Comparison of ENCODE assay signal across 8 cellular contexts in the genomic region with DNA sequence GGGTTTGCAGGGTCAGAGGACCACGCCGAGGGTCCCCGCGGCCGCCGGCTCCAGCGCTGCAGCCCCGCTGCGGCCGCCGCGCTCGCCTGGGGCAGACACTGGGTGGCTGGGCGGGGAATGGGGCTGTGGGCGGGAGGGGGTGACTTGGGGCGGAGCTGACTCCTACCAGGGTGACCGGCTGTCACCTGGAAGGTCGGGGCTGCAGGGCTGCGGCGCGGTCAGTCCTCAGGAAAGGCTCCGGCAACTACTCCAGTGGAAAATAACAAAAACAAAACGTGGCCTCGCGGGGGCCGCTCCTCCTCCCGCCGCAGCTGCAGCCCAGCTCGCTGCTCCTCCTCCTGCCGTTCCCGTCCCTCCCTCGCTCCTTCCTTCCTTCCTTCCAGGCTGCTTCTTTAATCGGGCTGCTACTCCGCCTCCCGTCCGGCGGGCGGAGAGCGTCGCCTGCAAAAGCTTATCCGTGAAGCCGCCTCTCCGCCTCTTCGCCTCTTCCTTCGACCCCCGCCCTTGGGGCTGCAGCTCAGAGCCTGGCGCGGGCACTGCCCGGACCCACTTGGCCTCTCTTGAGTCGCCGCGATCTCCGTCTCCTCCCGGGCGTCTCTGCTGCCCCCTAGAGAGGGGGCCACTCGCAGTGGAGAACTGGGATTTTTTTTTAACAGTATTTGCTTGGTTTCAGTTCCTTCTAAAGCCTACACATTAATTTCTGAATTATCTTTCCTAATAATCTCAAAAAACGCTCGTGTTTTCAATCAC. TPM values are rescaled to one million over a fixed set of nuclear protein-coding genes. Genes with fewer than 3 reads are reported as not detected.
DNase-seq lines count a peak whose midpoint lies in the region; ATAC-seq and TF ChIP-seq lines count a peak whose summit lies in the region.

A gene with protein sequence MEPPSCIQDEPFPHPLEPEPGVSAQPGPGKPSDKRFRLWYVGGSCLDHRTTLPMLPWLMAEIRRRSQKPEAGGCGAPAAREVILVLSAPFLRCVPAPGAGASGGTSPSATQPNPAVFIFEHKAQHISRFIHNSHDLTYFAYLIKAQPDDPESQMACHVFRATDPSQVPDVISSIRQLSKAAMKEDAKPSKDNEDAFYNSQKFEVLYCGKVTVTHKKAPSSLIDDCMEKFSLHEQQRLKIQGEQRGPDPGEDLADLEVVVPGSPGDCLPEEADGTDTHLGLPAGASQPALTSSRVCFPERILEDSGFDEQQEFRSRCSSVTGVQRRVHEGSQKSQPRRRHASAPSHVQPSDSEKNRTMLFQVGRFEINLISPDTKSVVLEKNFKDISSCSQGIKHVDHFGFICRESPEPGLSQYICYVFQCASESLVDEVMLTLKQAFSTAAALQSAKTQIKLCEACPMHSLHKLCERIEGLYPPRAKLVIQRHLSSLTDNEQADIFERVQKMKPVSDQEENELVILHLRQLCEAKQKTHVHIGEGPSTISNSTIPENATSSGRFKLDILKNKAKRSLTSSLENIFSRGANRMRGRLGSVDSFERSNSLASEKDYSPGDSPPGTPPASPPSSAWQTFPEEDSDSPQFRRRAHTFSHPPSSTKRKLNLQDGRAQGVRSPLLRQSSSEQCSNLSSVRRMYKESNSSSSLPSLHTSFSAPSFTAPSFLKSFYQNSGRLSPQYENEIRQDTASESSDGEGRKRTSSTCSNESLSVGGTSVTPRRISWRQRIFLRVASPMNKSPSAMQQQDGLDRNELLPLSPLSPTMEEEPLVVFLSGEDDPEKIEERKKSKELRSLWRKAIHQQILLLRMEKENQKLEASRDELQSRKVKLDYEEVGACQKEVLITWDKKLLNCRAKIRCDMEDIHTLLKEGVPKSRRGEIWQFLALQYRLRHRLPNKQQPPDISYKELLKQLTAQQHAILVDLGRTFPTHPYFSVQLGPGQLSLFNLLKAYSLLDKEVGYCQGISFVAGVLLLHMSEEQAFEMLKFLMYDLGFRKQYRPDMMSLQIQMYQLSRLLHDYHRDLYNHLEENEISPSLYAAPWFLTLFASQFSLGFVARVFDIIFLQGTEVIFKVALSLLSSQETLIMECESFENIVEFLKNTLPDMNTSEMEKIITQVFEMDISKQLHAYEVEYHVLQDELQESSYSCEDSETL (N-terminal part only) (minus strand): TSS at position 100 of the 750 bp plus-strand sequence. CDS start 402 bp downstream, outside the sequence.

- TF ChIP-seq CTCF in HL-60 (IDR thresholded peaks at IDR 0.05; ENCODE audit: insufficient read depth, low read length) (peak; percentile 45), epithelial cell of esophagus (IDR thresholded peaks at IDR 0.05; ENCODE audit: insufficient read depth, low read depth, low read length, missing control alignments) (peak; percentile 79), mesothelial cell of epicardium (IDR thresholded peaks at IDR 0.05; ENCODE audit: unreplicated experiment) (peak; percentile 46)

- H3K4me1 Mint-ChIP-seq in mesothelial cell of epicardium = peaks cover 33% of the 10 kb centered on the region
- H3K4me1 Mint-ChIP-seq in stimulated activated effector memory CD8-positive, alpha-beta T cell treated with anti-CD3 and anti-CD28 coated beads, Interleukin-12 subunit alpha, Interleukin-12 subunit beta, amount 100 ng/mL, for 72 hours = peaks cover 22% of the 10 kb centered on the region

- H3K27me3 Mint-ChIP-seq in mesothelial cell of epicardium (ENCODE audit: low read depth) = no peaks in the 10 kb centered on the region

- peak; percentile 51 for ATAC-seq in GM19468 (IDR thresholded peaks at IDR 0.05; ENCODE audit: extremely low read depth, unreplicated experiment)
- ATAC-seq in stimulated activated effector memory CD8-positive, alpha-beta T cell treated with anti-CD3 and anti-CD28 coated beads, Interleukin-12 subunit alpha, Interleukin-12 subunit beta, amount 100 ng/mL, for 72 hours = peak; percentile 84

- H3K4me3 Mint-ChIP-seq in mesothelial cell of epicardium = peak within 1 kb of the TSS; percentile 99
- H3K4me3 Mint-ChIP-seq in stimulated activated effector memory CD8-positive, alpha-beta T cell treated with anti-CD3 and anti-CD28 coated beads, Interleukin-12 subunit alpha, Interleukin-12 subunit beta, amount 100 ng/mL, for 72 hours = peak within 1 kb of the TSS; percentile 94

- H3K4me3 ChIP-seq in HL-60 (replicated peaks; ENCODE audit: insufficient read depth, low read length) = peak within 1 kb of the TSS; percentile 63
- peak within 1 kb of the TSS; percentile 69 for H3K4me3 ChIP-seq in epithelial cell of esophagus (ENCODE audit: low read length)

- no peaks in the 10 kb centered on the region for H3K36me3 Mint-ChIP-seq in mesothelial cell of epicardium
- no peaks in the 10 kb centered on the region for H3K36me3 Mint-ChIP-seq in stimulated activated effector memory CD8-positive, alpha-beta T cell treated with anti-CD3 and anti-CD28 coated beads, Interleukin-12 subunit alpha, Interleukin-12 subunit beta, amount 100 ng/mL, for 72 hours

- peak within 1 kb of the TSS; percentile 96 for H3K27ac Mint-ChIP-seq in mesothelial cell of epicardium
- no peak within 1 kb of the TSS for H3K27ac Mint-ChIP-seq in stimulated activated effector memory CD8-positive, alpha-beta T cell treated with anti-CD3 and anti-CD28 coated beads, Interleukin-12 subunit alpha, Interleukin-12 subunit beta, amount 100 ng/mL, for 72 hours

- no peaks in the 10 kb centered on the region for H3K27me3 ChIP-seq in HL-60 (ENCODE audit: insufficient read depth, poor library complexity, severe bottlenecking)

- H3K9me3 Mint-ChIP-seq in mesothelial cell of epicardium = no peaks in the 10 kb centered on the region
- no peaks in the 10 kb centered on the region for H3K9me3 Mint-ChIP-seq in stimulated activated effector memory CD8-positive, alpha-beta T cell treated with anti-CD3 and anti-CD28 coated beads, Interleukin-12 subunit alpha, Interleukin-12 subunit beta, amount 100 ng/mL, for 72 hours

- peak within 1 kb of the TSS; percentile 32; the same call in 1 of the 2 replicates for H3K27ac ChIP-seq in HL-60 (replicated peaks)

- DNase-seq in D341Med (ENCODE audit: low spot score) (peak; percentile 91), HL-60 (ENCODE audit: low read depth in 1 of 2, low spot score in 1 of 2) (peak; percentile 30 to 93), NOMO-1 (lab: John Stamatoyannopoulos, UW; ENCODE audit: unreplicated experiment in 2 of 2) (peak; percentile 72 to 84), epithelial cell of esophagus (ENCODE audit: low read depth) (peak; percentile 88), mesothelial cell of epicardium (ENCODE audit: low spot score in 2 of 2, unreplicated experiment in 2 of 2) (peak; percentile 58 to 78)
- DNase-seq in activated CD8-positive, alpha-beta memory T cell treated with anti-CD3 and anti-CD28 coated beads, Interleukin-2, amount 50 U/mL, for 48 hours = peak; percentile 80
- peak; percentile 49 to 77 for DNase-seq in stimulated activated effector memory CD8-positive, alpha-beta T cell treated with anti-CD3 and anti-CD28 coated beads, Interleukin-12 subunit alpha, Interleukin-12 subunit beta, amount 100 ng/mL, for 72 hours (ENCODE audit: low spot score in 2 of 2)

RNA-seq across cellular contexts. Expression of the gene that starts here (rescaled TPM):
- 20.5 to 21.1 TPM (median 21.0 TPM) in 3 replicates for total RNA-seq in mesothelial cell of epicardium

Comparison
In these comparisons a context has a peak if more than half of its experiments do, and no peak if none do; other contexts are left out.
1. Peak in every context shown above with its lines: DNase-seq, ATAC-seq, H3K4me3 ChIP-seq and H3K27ac ChIP-seq.